Comparison of ENCODE assay signal across 33 cellular contexts in the genomic region with DNA sequence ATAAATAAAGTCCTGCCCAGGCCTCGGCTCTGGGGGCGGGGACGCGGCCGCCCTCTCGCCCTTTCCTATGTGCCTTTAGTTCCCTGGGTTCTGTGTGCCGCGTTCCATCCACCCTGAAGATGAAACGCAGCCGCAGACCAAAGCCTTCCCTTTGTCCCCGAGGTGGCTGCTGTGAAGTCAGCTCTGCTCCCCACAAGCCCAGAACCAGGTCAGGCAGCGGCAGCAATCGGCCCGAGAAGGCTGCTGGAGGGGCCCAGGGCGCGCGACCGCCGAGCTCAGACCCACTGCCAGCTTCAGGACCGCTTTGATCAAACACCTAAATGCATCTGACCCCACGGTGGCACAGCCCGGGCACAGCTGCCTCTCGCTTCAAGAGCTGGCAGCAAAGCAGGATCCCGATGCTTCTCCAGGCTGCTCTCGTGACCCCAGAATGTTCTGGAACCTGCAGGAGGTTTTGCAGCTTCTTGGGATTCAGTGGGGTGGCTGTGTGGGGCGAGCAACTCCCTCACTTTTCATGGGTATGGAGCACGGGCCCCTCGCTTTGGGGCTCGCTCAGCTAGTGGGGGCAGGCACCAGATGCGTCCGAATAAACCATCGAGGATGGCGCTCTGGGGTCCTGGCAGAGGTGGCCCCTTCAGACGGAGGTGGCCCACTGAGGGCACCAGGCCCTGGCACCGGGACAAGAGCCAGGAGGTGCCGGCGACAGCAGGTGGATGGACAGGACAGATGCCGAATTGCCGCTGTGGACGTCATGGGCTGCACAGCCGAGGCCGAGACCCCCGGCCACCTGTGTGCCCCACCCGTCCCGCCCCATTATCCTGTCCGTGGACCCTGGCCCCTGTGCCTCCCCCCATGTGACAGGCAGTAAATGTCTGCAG. TPM values are rescaled to one million over a fixed set of nuclear protein-coding genes. Genes with fewer than 3 reads are reported as not detected.
"Had no signal": no experiment of that assay in that cellular context is flagged by ENCODE, and none has a peak within 500 bp of the region (broad histone marks: within the 10 kb centered on the region; RNA-seq: fewer than 3 reads in every experiment).

No MANE protein-coding gene starts in this region.

- H3K27ac Mint-ChIP-seq: naive thymus-derived CD8-positive, alpha-beta T cell; nephron progenitor cell; stimulated activated effector memory CD8-positive, alpha-beta T cell treated with anti-CD3 and anti-CD28 coated beads, Interleukin-12 subunit alpha, Interleukin-12 subunit beta, amount 100 ng/mL, for 72 hours; type B pancreatic cell had no signal

- H3K4me1 Mint-ChIP-seq: central memory CD8-positive, alpha-beta T cell; naive thymus-derived CD8-positive, alpha-beta T cell; stimulated activated effector memory CD8-positive, alpha-beta T cell treated with anti-CD3 and anti-CD28 coated beads, Interleukin-12 subunit alpha, Interleukin-12 subunit beta, amount 100 ng/mL, for 72 hours had no signal

- H3K4me1 ChIP-seq: foreskin keratinocyte, pancreas had no signal

- H2AFZ ChIP-seq: hepatocyte had no signal

- H3K27ac ChIP-seq: coronary artery, esophagus muscularis mucosa, foreskin keratinocyte, gastroesophageal sphincter, heart left ventricle, hepatocyte, neutrophil, pancreas, sigmoid colon, testis, tibial artery had no signal

- H3K4me3 Mint-ChIP-seq: central memory CD8-positive, alpha-beta T cell; naive thymus-derived CD8-positive, alpha-beta T cell; nephron progenitor cell; stimulated activated effector memory CD8-positive, alpha-beta T cell treated with anti-CD3 and anti-CD28 coated beads, Interleukin-12 subunit alpha, Interleukin-12 subunit beta, amount 100 ng/mL, for 72 hours; type B pancreatic cell had no signal

- H3K9me3 Mint-ChIP-seq: central memory CD8-positive, alpha-beta T cell; type B pancreatic cell had no signal

- ATAC-seq: foreskin keratinocyte; gastroesophageal sphincter; heart left ventricle; naive thymus-derived CD8-positive, alpha-beta T cell; pancreas; stimulated activated effector memory CD8-positive, alpha-beta T cell treated with anti-CD3 and anti-CD28 coated beads, Interleukin-12 subunit alpha, Interleukin-12 subunit beta, amount 100 ng/mL, for 72 hours had no signal

- H3K79me2 ChIP-seq: hepatocyte had no signal

- DNase-seq: dermis blood vessel endothelial cell; effector memory CD4-positive, alpha-beta T cell; foreskin keratinocyte; mesenchymal stem cell; midbrain; naive thymus-derived CD8-positive, alpha-beta T cell; nephron progenitor cell; sigmoid colon; stimulated activated CD4-positive, alpha-beta T cell treated with anti-CD3 and anti-CD28 coated beads, Interleukin-2, amount 100 ng/mL, for 24 hours; stimulated activated CD4-positive, alpha-beta T cell treated with anti-CD3 and anti-CD28 coated beads, Interleukin-4, amount 100 ng/mL, for 24 hours; stimulated activated naive CD4-positive, alpha-beta T cell treated with Interleukin-2 at 50 U/mL for 16 hours; testis; tibial artery had no signal

- H3K4me2 ChIP-seq: hepatocyte had no signal

- FAIRE-seq: endothelial cell of umbilical vein, pancreas had no signal

- H3K27me3 Mint-ChIP-seq: central memory CD8-positive, alpha-beta T cell had no signal

- H3K9me3 ChIP-seq: esophagus muscularis mucosa, gastroesophageal sphincter, heart left ventricle, neutrophil, pancreas, sigmoid colon, testis, tibial artery had no signal

- H3K4me3 ChIP-seq: coronary artery, esophagus muscularis mucosa, gastroesophageal sphincter, heart left ventricle, hepatocyte, pancreas, sigmoid colon, testis, tibial artery had no signal

- H3K27me3 ChIP-seq: foreskin keratinocyte, hepatocyte, testis had no signal

- H3K36me3 ChIP-seq: esophagus muscularis mucosa, gastroesophageal sphincter, heart left ventricle, neutrophil, pancreas, sigmoid colon, tibial artery had no signal

- H3K36me3 Mint-ChIP-seq: naive thymus-derived CD8-positive, alpha-beta T cell; type B pancreatic cell had no signal

RNA-seq across cellular contexts. Expression of gene CHRNA4, which starts 13.0 kb away (rescaled TPM):
- total RNA-seq: dermis blood vessel endothelial cell; endothelial cell of umbilical vein; epithelial cell of proximal tubule; esophagus muscularis mucosa; fibroblast of lung; foreskin keratinocyte; gastroesophageal sphincter; hepatocyte; kidney epithelial cell; mucosa of gallbladder; naive thymus-derived CD8-positive, alpha-beta T cell; omental fat pad; posterior vena cava; pulmonary artery endothelial cell had no signal
- polyA plus RNA-seq: endothelial cell of umbilical vein; fibroblast of lung; foreskin keratinocyte; naive thymus-derived CD8-positive, alpha-beta T cell; urinary bladder had no signal

RNA-seq across cellular contexts. Expression of gene COL20A1, which starts 55.2 kb away (rescaled TPM):
- total RNA-seq: dermis blood vessel endothelial cell, endothelial cell of umbilical vein, epithelial cell of proximal tubule, fibroblast of lung, foreskin keratinocyte, gastroesophageal sphincter, heart left ventricle, hepatocyte, kidney epithelial cell, lower leg skin, omental fat pad, pancreas, pulmonary artery endothelial cell, sigmoid colon had no signal
- polyA plus RNA-seq: endothelial cell of umbilical vein; fibroblast of lung; foreskin keratinocyte; heart left ventricle; hepatocyte; naive thymus-derived CD8-positive, alpha-beta T cell; urinary bladder had no signal
